In genomic region chr2:236483102-236483501, GRCh38 we compare ENCODE assay signal across 27 cellular contexts.
"Had no signal": no experiment of that assay in that cellular context is flagged by ENCODE, and none has a peak within 500 bp of the region (broad histone marks: within the 10 kb centered on the region; RNA-seq: fewer than 3 reads in every experiment).

No MANE protein-coding gene starts in this region.

- H3K4me1 ChIP-seq: stomach, suprapubic skin, testis, thyroid gland, tibial artery, tibial nerve, transverse colon, upper lobe of left lung, upper lobe of right lung, uterus, vagina had no signal

- ATAC-seq: stimulated activated effector memory CD8-positive, alpha-beta T cell treated with anti-CD3 and anti-CD28 coated beads, Interleukin-12 subunit alpha, Interleukin-12 subunit beta, amount 100 ng/mL, for 72 hours; stimulated activated memory B cell treated with anti-CD40 and anti-IgM and Interleukin-4, amounts not matched to agents 10 μg/mL and 1 μg/mL and 100 μg/mL, for 72 hours; stimulated activated naive B cell treated with anti-CD40 and anti-IgM and Interleukin-4, amounts not matched to agents 10 μg/mL and 1 μg/mL and 100 μg/mL, for 72 hours; stimulated activated naive CD8-positive, alpha-beta T cell treated with anti-CD3 and anti-CD28 coated beads, Interleukin-15, amount 100 ng/mL, for 72 hours; stimulated activated naive CD8-positive, alpha-beta T cell treated with anti-CD3 and anti-CD28 coated beads, Interleukin-15, Interleukin-2, amounts not matched to agents 100 U/mL and 50 U/mL, for 24 hours; upper lobe of right lung had no signal

- H3K4me3 ChIP-seq: stomach, suprapubic skin, testis, thoracic aorta, thyroid gland, tibial artery, tibial nerve, transverse colon, upper lobe of left lung, upper lobe of right lung, uterus, vagina had no signal

- FAIRE-seq: urothelium cell line had no signal

- DNase-seq: stimulated activated CD4-positive, alpha-beta T cell treated with anti-CD3 and anti-CD28 coated beads, Interleukin-2, amount 100 ng/mL, for 48 hours; stimulated activated CD4-positive, alpha-beta T cell treated with anti-CD3 and anti-CD28 coated beads, Interleukin-4, amount 100 ng/mL, for 1 hour; stimulated activated CD4-positive, alpha-beta T cell treated with anti-CD3 and anti-CD28 coated beads, Interleukin-4, amount 100 ng/mL, for 24 hours; stimulated activated CD4-positive, alpha-beta T cell treated with anti-CD3 and anti-CD28 coated beads, Interleukin-4, amount 100 ng/mL, for 4 hours; stimulated activated CD8-positive, alpha-beta memory T cell treated with anti-CD3 and anti-CD28 coated beads, Interleukin-4, amount 100 ng/mL, for 48 hours; stimulated activated naive B cell treated with anti-CD40 and anti-IgM and Interleukin-4, amounts not matched to agents 10 μg/mL and 1 μg/mL and 100 μg/mL, for 72 hours; stimulated activated naive CD4-positive, alpha-beta T cell; stimulated activated naive CD4-positive, alpha-beta T cell treated with Interleukin-2 at 50 U/mL for 16 hours; stimulated activated naive CD8-positive, alpha-beta T cell treated with anti-CD3 and anti-CD28 coated beads, Interleukin-15, amount 100 ng/mL, for 72 hours; stimulated activated naive CD8-positive, alpha-beta T cell treated with anti-CD3 and anti-CD28 coated beads, Interleukin-15, Interleukin-2, amounts not matched to agents 100 U/mL and 50 U/mL, for 24 hours; stomach; substantia nigra; testis; thyroid gland; tibial artery; transverse colon; trophoblast cell; upper lobe of left lung; upper lobe of right lung; uterus had no signal

- H3K27ac ChIP-seq: stomach, suprapubic skin, testis, thoracic aorta, thyroid gland, tibial artery, tibial nerve, transverse colon, upper lobe of left lung, upper lobe of right lung, uterus, vagina had no signal

- H3K27me3 ChIP-seq: stomach, suprapubic skin, testis, thyroid gland, tibial artery, tibial nerve, transverse colon, upper lobe of left lung, upper lobe of right lung, uterus, vagina had no signal

- H3K9me3 ChIP-seq: testis, thyroid gland had no signal

- H3K36me3 ChIP-seq: suprapubic skin, thoracic aorta, tibial nerve, transverse colon, upper lobe of left lung, upper lobe of right lung, uterus, vagina had no signal
